In genomic region chr2:98768765-98769476, GRCh38 we compare ENCODE assay signal across 9 cellular contexts. TPM values are rescaled to one million over a fixed set of nuclear protein-coding genes. Genes with fewer than 3 reads are reported as not detected.
DNase-seq lines count a peak whose midpoint lies in the region; ATAC-seq and TF ChIP-seq lines count a peak whose summit lies in the region.
"Had no signal": no experiment of that assay in that cellular context is flagged by ENCODE, and none has a peak within 500 bp of the region (broad histone marks: within the 10 kb centered on the region; RNA-seq: fewer than 3 reads in every experiment).

No MANE protein-coding gene starts in this region.

- TF ChIP-seq CTCF in natural killer cell (IDR thresholded peaks at IDR 0.05), result no peak

- intact Hi-C loops in natural killer cell (cut with micrococcal nuclease), result no loop called here

- H3K4me3 Mint-ChIP-seq in natural killer cell, result peak overlapping the region; percentile 40
- H3K4me3 Mint-ChIP-seq: activated B cell treated with CpG ODN at 0.5 μM for 24 hours had no signal

- no peaks in the 10 kb centered on the region for H3K36me3 Mint-ChIP-seq in natural killer cell

- H3K27ac Mint-ChIP-seq in natural killer cell, result peak overlapping the region; percentile 64 to 83
- H3K27ac Mint-ChIP-seq: activated B cell treated with CpG ODN at 0.5 μM for 24 hours had no signal

- ATAC-seq in natural killer cell (no peak), HG03460 (IDR thresholded peaks at IDR 0.05; ENCODE audit: unreplicated experiment) (no peak)

- DNase-seq in NCI-H1092 treated with DMSO at 0.1 percent for 48 hours (lab: John Stamatoyannopoulos, UW) (peak; percentile 44), NCI-H1092 (lab: John Stamatoyannopoulos, UW) (no peak), NCI-H2196 (lab: John Stamatoyannopoulos, UW; ENCODE audit: unreplicated experiment) (peak; percentile 74), brain pericyte (ENCODE audit: low read depth, low spot score) (peak; percentile 21), natural killer cell (no peak), HK-2 (ENCODE audit: unreplicated experiment) (no peak), NK-92 (lab: John Stamatoyannopoulos, UW; ENCODE audit: unreplicated experiment) (no peak)
- DNase-seq: activated B cell treated with CpG ODN at 0.5 μM for 24 hours had no signal

- no peaks in the 10 kb centered on the region for H3K27me3 Mint-ChIP-seq in natural killer cell (ENCODE audit: low read depth in 2 of 2)

- no peaks in the 10 kb centered on the region for H3K9me3 Mint-ChIP-seq in natural killer cell
- H3K9me3 Mint-ChIP-seq: activated B cell treated with CpG ODN at 0.5 μM for 24 hours had no signal

- H3K4me1 Mint-ChIP-seq in natural killer cell, result peaks cover 44 to 49% of the 10 kb centered on the region in 2 donors

RNA-seq across cellular contexts. Expression of gene MGAT4A, which starts 38.0 kb away (rescaled TPM):
- total RNA-seq in natural killer cell, result 100 to 1,000 TPM in 1 of 3 donors, 10 to 100 TPM in 2; 91.6 to 114 (median 96.4) TPM

Comparison
In these comparisons a context has a peak if more than half of its experiments do, and no peak if none do; other contexts are left out.
1. DNase-seq: peak in NCI-H1092 treated with DMSO at 0.1 percent for 48 hours (single experiment), NCI-H2196 (single experiment) and brain pericyte (single experiment); none in NCI-H1092 (single experiment), natural killer cell (single experiment), HK-2 (single experiment) and NK-92 (single experiment).